Comparison of ENCODE assay signal across 9 cellular contexts in genomic region chr11:6607190-6607635, GRCh38. TPM values are rescaled to one million over a fixed set of nuclear protein-coding genes. Genes with fewer than 3 reads are reported as not detected.
DNase-seq lines count a peak whose midpoint lies in the region; ATAC-seq and TF ChIP-seq lines count a peak whose summit lies in the region.
"Had no signal": no experiment of that assay in that cellular context is flagged by ENCODE, and none has a peak within 500 bp of the region (broad histone marks: within the 10 kb centered on the region; RNA-seq: fewer than 3 reads in every experiment).

No MANE protein-coding gene starts in this region.

- no peak overlapping the region for H2AFZ ChIP-seq in SK-N-SH (ENCODE audit: low read depth)

- H3K9me2 ChIP-seq in SK-N-SH: no peaks in the 10 kb centered on the region

- CTCF ChIA-PET in SK-N-SH (lab: Yijun Ruan, JAX): interaction anchor here (0.9 to 2.4 kb wide), 4 partner anchors 12 to 76 kb away, joined by 3 to 9 read pairs (median 4); partner anchors contain the start of gene MRPL17

- H3K9me3 ChIP-seq in SK-N-SH (no peaks in the 10 kb centered on the region), esophagus (ENCODE audit: control insufficient read depth in 2 of 2, insufficient read depth in 1 of 2, low read depth in 1 of 2, low read length in 1 of 2) (no peaks in the 10 kb centered on the region), gastrocnemius medialis (no peaks in the 10 kb centered on the region)

- H3K79me2 ChIP-seq in SK-N-SH (ENCODE audit: insufficient read depth): peaks cover 94% of the 10 kb centered on the region

- ATAC-seq in gastrocnemius medialis (no peak), GM21526 (IDR thresholded peaks at IDR 0.05; ENCODE audit: low FRiP score, unreplicated experiment) (no peak), HG03457 (IDR thresholded peaks at IDR 0.05; ENCODE audit: unreplicated experiment) (no peak)

- H3K27ac ChIP-seq in SK-N-SH (ENCODE audit: low read depth in 2 of 2, low read length in 1 of 2) (peak overlapping the region; percentile 91 to 94), esophagus (ENCODE audit: low read depth in 2 of 2, low read length in 1 of 2) (peak overlapping the region; percentile 89 to 93), gastrocnemius medialis (peak overlapping the region; percentile 93 to 97 (median 94))

- POLR2A ChIA-PET in SK-N-SH (lab: Yijun Ruan, JAX): interaction anchor here (0.9 to 1.7 kb wide), 3 partner anchors 40 to 188 kb away, joined by 3 to 6 read pairs (median 4); partner anchors contain the start of genes APBB1 and MRPL17

- DNase-seq in SK-N-SH: no peak
- no peak for DNase-seq in gastrocnemius medialis
- DNase-seq in SKM-1 (lab: John Stamatoyannopoulos, UW; ENCODE audit: unreplicated experiment): no peak
- no peak for DNase-seq in H7
- DNase-seq: NCI-H1417 had no signal

- intact Hi-C loops in gastrocnemius medialis (cut with DNase I; ENCODE audit: low total_unique reads): loop anchor here (1.0 to 10.0 kb wide), 2 partner anchors 76 to 372 kb away; partner anchors contain the start of genes CNGA4, FHIP1B and MRPL17

- H3F3A ChIP-seq in SK-N-SH (replicated peaks; ENCODE audit: insufficient read depth): peaks cover 44% of the 10 kb centered on the region

- no peak for TF ChIP-seq EP300 in SK-N-SH (IDR thresholded peaks at IDR 0.05; ENCODE audit: borderline replicate concordance in 1 of 2, low read depth in 1 of 2, low read length in 1 of 2)

- H3K36me3 ChIP-seq in SK-N-SH (replicated peaks in 1 of 2; ENCODE audit: control insufficient read depth in 1 of 2, insufficient read depth in 2 of 2, low read length in 1 of 2) (peaks cover 34 to 40% of the 10 kb centered on the region in 2 experiments), esophagus (ENCODE audit: control insufficient read depth in 2 of 2, insufficient read depth in 2 of 2, low read length in 1 of 2) (peaks cover 13 to 33% of the 10 kb centered on the region in 2 donors), gastrocnemius medialis (peaks cover 0 to 38% of the 10 kb centered on the region in 2 donors), H7 (replicated peaks; ENCODE audit: control insufficient read depth, insufficient read depth, low read length) (peaks cover 35% of the 10 kb centered on the region)

- no peaks in the 10 kb centered on the region; the same call in 1 of the 2 replicates for H4K20me1 ChIP-seq in SK-N-SH (ENCODE audit: insufficient read depth)

- H3K4me3 ChIP-seq in GM12875 (ENCODE audit: low read depth, low read length): peak overlapping the region; percentile 1
- H3K4me3 ChIP-seq in SK-N-SH (ENCODE audit: low read depth in 2 of 2, low read length in 1 of 2): peak overlapping the region in 1 of 2 experiments; percentile 41; a peak in 2 of 4 replicates
- H3K4me3 ChIP-seq in esophagus (ENCODE audit: low read depth in 1 of 2, low read length in 2 of 2): no peak overlapping the region
- H3K4me3 ChIP-seq in gastrocnemius medialis: peak overlapping the region in 2 of 4 donors; percentile 20 to 36
- no peak overlapping the region for H3K4me3 ChIP-seq in H7 (ENCODE audit: insufficient read depth, low read depth, low read length)

- H3K4me1 ChIP-seq in SK-N-SH (ENCODE audit: control insufficient read depth in 1 of 2, insufficient read depth in 2 of 2, low read depth in 1 of 2, low read length in 1 of 2) (peaks cover 26 to 47% of the 10 kb centered on the region in 2 experiments), esophagus (ENCODE audit: control insufficient read depth in 2 of 2, insufficient read depth in 2 of 2, low read length in 1 of 2) (peaks cover 2 to 14% of the 10 kb centered on the region in 2 donors), gastrocnemius medialis (peaks cover 46 to 54% of the 10 kb centered on the region in 2 donors)

- H3K4me2 ChIP-seq in SK-N-SH: peak overlapping the region; percentile 86

- in situ Hi-C loops in gastrocnemius medialis (cut with MboI; ENCODE audit: low sequenced_read_pairs in 4 of 4): loop anchor here in 3 of 4 donors (5.0 to 10.0 kb wide), 3 partner anchors 75 to 132 kb away; partner anchors contain the start of genes MRPL17 (in 2 of the 3) and TRIM3 (in 1 of the 3)

- no peak for TF ChIP-seq CTCF in GM12875 (IDR thresholded peaks at IDR 0.05; ENCODE audit: borderline replicate concordance, insufficient read depth, low read depth, low read length)
- TF ChIP-seq CTCF in SK-N-SH (IDR thresholded peaks at IDR 0.05): no peak
- no peak for TF ChIP-seq CTCF in gastrocnemius medialis (IDR thresholded peaks at IDR 0.05 in 4 of 5, conservative IDR thresholded peaks at IDR 0.05 in 1 of 5)

- TF ChIP-seq POLR2A in gastrocnemius medialis (IDR thresholded peaks at IDR 0.05): no peak

- TF ChIP-seq RAD21 in SK-N-SH (IDR thresholded peaks at IDR 0.05; ENCODE audit: low read length): no peak

- H3K27me3 ChIP-seq in SK-N-SH (ENCODE audit: insufficient read depth) (no peaks in the 10 kb centered on the region), esophagus (ENCODE audit: control insufficient read depth in 1 of 2, insufficient read depth in 2 of 2, low read length in 2 of 2) (no peaks in the 10 kb centered on the region), gastrocnemius medialis (no peaks in the 10 kb centered on the region), H7 (ENCODE audit: control insufficient read depth, insufficient read depth, low read length) (no peaks in the 10 kb centered on the region)

- peak overlapping the region; percentile 6; the same call in 1 of the 2 replicates for H3K9ac ChIP-seq in SK-N-SH

TF ChIP-seq in SK-N-SH, 30 proteins besides CTCF, POLR2A, EP300 and RAD21:
- 0 out of 2 replicates have a peak, but pooled peaks have one; percentile 4 for TF ChIP-seq TEAD4 (IDR thresholded peaks at IDR 0.05; ENCODE audit: borderline replicate concordance, insufficient read depth)
- TF ChIP-seq POLR2AphosphoS5 (IDR thresholded peaks at IDR 0.05; ENCODE audit: low read depth, low read length): no peak; the same call in 1 of the 2 replicates
- no peak for TF ChIP-seq CHD2 (IDR thresholded peaks at IDR 0.05; ENCODE audit: low read length, partially characterized antibody)

RNA-seq across cellular contexts. Expression of gene ILK, which starts 3.6 kb away (rescaled TPM):
- polyA plus RNA-seq in SK-N-SH (2012; rRNA removed) (241 and 268 TPM in 2 replicates), esophagus (10 to 100 TPM; 63.3 to 91.0 TPM)
- polyA plus RNA-seq in SK-N-SH (2012; cell fraction: cytosol; rRNA removed): 142 and 187 TPM in 2 replicates
- 370 and 429 TPM in 2 replicates for polyA plus RNA-seq in SK-N-SH (2012; cell fraction: nucleus; rRNA removed)
- 100 to 1,000 TPM in 1 of 4 donors, 10 to 100 TPM in 3; 48.3 to 113 (median 70.5) TPM for total RNA-seq in gastrocnemius medialis
- total RNA-seq in H7 (2014; rRNA removed; shearing (Covaris generic)): 114 and 130 TPM in 2 replicates

RNA-seq across cellular contexts. Expression of gene RRP8, which starts 3.8 kb away (rescaled TPM):
- polyA plus RNA-seq in SK-N-SH (2012; rRNA removed): 7.8 and 8.6 TPM in 2 replicates
- 8.1 and 9.8 TPM in 2 replicates for polyA plus RNA-seq in SK-N-SH (2012; cell fraction: cytosol; rRNA removed)
- polyA plus RNA-seq in SK-N-SH (2012; cell fraction: nucleus; rRNA removed): 16.9 and 18.8 TPM in 2 replicates
- polyA plus RNA-seq in esophagus: 10 to 100 TPM; 12.4 to 12.6 TPM
- total RNA-seq in gastrocnemius medialis: 10 to 100 TPM; 10.9 to 25.7 (median 14.9) TPM
- total RNA-seq in H7 (2014; rRNA removed; shearing (Covaris generic)): 18.0 and 20.1 TPM in 2 replicates

RNA-seq across cellular contexts. Expression of gene TAF10, which starts 4.8 kb away (rescaled TPM):
- polyA plus RNA-seq in SK-N-SH (2012; rRNA removed) (163 and 213 TPM in 2 replicates), esophagus (10 to 100 TPM; 83.0 to 93.7 TPM)
- polyA plus RNA-seq in SK-N-SH (2012; cell fraction: cytosol; rRNA removed): 157 and 188 TPM in 2 replicates
- 180 and 245 TPM in 2 replicates for polyA plus RNA-seq in SK-N-SH (2012; cell fraction: nucleus; rRNA removed)
- total RNA-seq in gastrocnemius medialis: 10 to 100 TPM; 49.8 to 77.8 (median 65.7) TPM
- 121 and 198 TPM in 2 replicates for total RNA-seq in H7 (2014; rRNA removed; shearing (Covaris generic))

RNA-seq across cellular contexts. Expression of gene TPP1, which starts 12.0 kb away (rescaled TPM):
- polyA plus RNA-seq in SK-N-SH (2012; rRNA removed): 94.0 and 105 TPM in 2 replicates
- 81.8 and 90.2 TPM in 2 replicates for polyA plus RNA-seq in SK-N-SH (2012; cell fraction: cytosol; rRNA removed)
- polyA plus RNA-seq in SK-N-SH (2012; cell fraction: nucleus; rRNA removed): 115 and 129 TPM in 2 replicates
- 10 to 100 TPM; 18.6 to 20.9 TPM for polyA plus RNA-seq in esophagus
- 10 to 100 TPM; 13.9 to 43.4 (median 19.6) TPM for total RNA-seq in gastrocnemius medialis
- total RNA-seq in H7 (2014; rRNA removed; shearing (Covaris generic)): 13.9 and 17.1 TPM in 2 replicates

RNA-seq across cellular contexts. Expression of gene DCHS1, which starts 48.4 kb away (rescaled TPM):
- polyA plus RNA-seq in SK-N-SH (2012; rRNA removed): 3.0 and 5.7 TPM in 2 replicates
- 1.0 and 2.3 TPM in 2 replicates for polyA plus RNA-seq in SK-N-SH (2012; cell fraction: cytosol; rRNA removed)
- 8.8 and 12.0 TPM in 2 replicates for polyA plus RNA-seq in SK-N-SH (2012; cell fraction: nucleus; rRNA removed)
- 1 to 10 TPM; 1.7 to 2.0 TPM for polyA plus RNA-seq in esophagus
- total RNA-seq in gastrocnemius medialis: 1 to 10 TPM; 1.5 to 3.8 (median 2.8) TPM
- 15.7 and 16.8 TPM in 2 replicates for total RNA-seq in H7 (2014; rRNA removed; shearing (Covaris generic))
